In the genomic region with DNA sequence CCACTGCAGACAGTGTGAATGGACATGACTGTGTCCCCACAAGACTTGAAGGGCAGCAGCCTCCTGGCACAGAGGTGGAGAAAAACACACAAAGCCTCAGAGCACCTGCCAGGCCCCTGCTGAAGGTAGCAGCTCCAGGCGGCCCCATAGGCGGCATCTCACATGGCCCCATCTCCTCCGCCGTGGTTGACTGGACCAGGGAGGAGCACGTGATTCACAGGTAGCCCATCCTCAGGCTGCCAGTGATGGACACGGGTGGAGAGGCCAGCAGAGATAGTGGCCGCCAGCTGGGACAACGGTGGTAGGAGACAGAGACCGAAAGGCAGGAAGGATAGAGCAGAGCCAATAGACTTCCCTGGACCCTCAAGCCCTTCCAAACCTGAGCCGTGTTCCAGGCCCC, we compare ENCODE assay signal across 1 cellular context.
TF ChIP-seq lines count a peak whose summit lies in the region.

No MANE protein-coding gene starts in this region.

TF ChIP-seq in H1, 55 proteins besides CTCF, POLR2A, EP300 and RAD21:
- TF ChIP-seq BCL11A (IDR thresholded peaks at IDR 0.05; ENCODE audit: low read depth in 2 of 2, low read length in 2 of 2) (no peak), MAFK (IDR thresholded peaks at IDR 0.05; ENCODE audit: low read depth, low read length) (no peak), RNF2 (IDR thresholded peaks at IDR 0.05; ENCODE audit: borderline replicate concordance, low read depth, low read length, missing control alignments, poor library complexity, severe bottlenecking) (no peak), JUND (IDR thresholded peaks at IDR 0.05; ENCODE audit: low read length) (no peak)
